Comparison of ENCODE assay signal across 16 cellular contexts in the genomic region with DNA sequence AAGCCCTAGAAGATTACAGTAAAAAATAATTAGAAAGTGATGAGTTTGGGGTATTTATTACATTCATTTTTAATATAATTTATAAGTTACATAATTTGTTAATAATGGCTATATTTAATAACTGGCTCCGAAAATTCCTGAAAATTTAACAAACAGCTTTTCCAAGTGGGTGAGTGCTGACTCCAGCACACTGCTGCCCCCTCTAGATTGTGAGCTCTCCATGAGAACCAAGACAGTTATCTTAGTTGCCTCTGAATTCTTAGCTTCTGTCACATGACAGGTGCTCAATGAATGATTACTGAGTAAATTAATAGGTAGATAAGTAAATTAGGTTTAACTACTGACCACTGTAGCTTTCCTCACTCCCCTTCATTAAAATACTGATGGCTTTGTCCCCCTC.
"Had no signal": no experiment of that assay in that cellular context is flagged by ENCODE, and none has a peak within 500 bp of the region (broad histone marks: within the 10 kb centered on the region; RNA-seq: fewer than 3 reads in every experiment).

No MANE protein-coding gene starts in this region.

- DNase-seq: activated CD4-positive, alpha-beta T cell treated with anti-CD3 and anti-CD28 coated beads for 1 hour; activated CD4-positive, alpha-beta T cell treated with anti-CD3 and anti-CD28 coated beads, Interleukin-2, amount 50 U/mL, for 4 hours; activated naive CD4-positive, alpha-beta T cell; activated naive CD8-positive, alpha-beta T cell treated with anti-CD3 and anti-CD28 coated beads, Interleukin-2, amount 10 ng/mL, durations not matched to agents 7 days and 5 days; activated T-cell treated with anti-CD3 and anti-CD28 coated beads for 4 hours; hippocampal formation; stimulated activated CD4-positive, alpha-beta T cell treated with anti-CD3 and anti-CD28 coated beads, Interleukin-15, amount 100 ng/mL, for 24 hours; stimulated activated CD4-positive, alpha-beta T cell treated with anti-CD3 and anti-CD28 coated beads, Interleukin-4, amount 100 ng/mL, for 1 hour; stimulated activated naive CD4-positive, alpha-beta T cell treated with Interleukin-2 at 50 U/mL for 16 hours; substantia nigra; uterus had no signal

- FAIRE-seq: endometrium, keratinocyte had no signal

- H3K27ac Mint-ChIP-seq: activated naive CD8-positive, alpha-beta T cell treated with anti-CD3 and anti-CD28 coated beads, Interleukin-2, amount 10 ng/mL, durations not matched to agents 7 days and 5 days had no signal

- H3K4me3 Mint-ChIP-seq: activated naive CD8-positive, alpha-beta T cell treated with anti-CD3 and anti-CD28 coated beads, Interleukin-2, amount 10 ng/mL, durations not matched to agents 7 days and 5 days had no signal

- H3K27me3 Mint-ChIP-seq: activated naive CD8-positive, alpha-beta T cell treated with anti-CD3 and anti-CD28 coated beads, Interleukin-2, amount 10 ng/mL, durations not matched to agents 7 days and 5 days had no signal

- H3K9me3 ChIP-seq: breast epithelium, esophagus muscularis mucosa, uterus had no signal

- H3K4me3 ChIP-seq: breast epithelium, esophagus muscularis mucosa, tibial nerve, uterus had no signal

- H3K4me1 ChIP-seq: breast epithelium, esophagus muscularis mucosa, uterus had no signal

- H3K27me3 ChIP-seq: breast epithelium, esophagus muscularis mucosa, tibial nerve, uterus had no signal

- H3K27ac ChIP-seq: breast epithelium, esophagus muscularis mucosa, tibial nerve, uterus had no signal

- H3K9me3 Mint-ChIP-seq: activated naive CD8-positive, alpha-beta T cell treated with anti-CD3 and anti-CD28 coated beads, Interleukin-2, amount 10 ng/mL, durations not matched to agents 7 days and 5 days had no signal

- H3K36me3 ChIP-seq: breast epithelium, esophagus muscularis mucosa, tibial nerve, uterus had no signal
